ENCODE assay signal across 19 cellular contexts in genomic region chr6:134452901-134453300, GRCh38.
"Had no signal": no experiment of that assay in that cellular context is flagged by ENCODE, and none has a peak within 500 bp of the region (broad histone marks: within the 10 kb centered on the region; RNA-seq: fewer than 3 reads in every experiment).

No MANE protein-coding gene starts in this region.

- H3K27ac ChIP-seq: coronary artery, gastroesophageal sphincter, left ventricle myocardium inferior, lower lobe of right lung, neural progenitor cell, ovary, right atrium auricular region, sigmoid colon had no signal

- ATAC-seq: esophagus mucosa; gastroesophageal sphincter; lower lobe of right lung; natural killer cell treated with Interleukin-12 subunit alpha and Interleukin-12 subunit beta and Interleukin-15 and Interleukin-18, amount 100 ng/mL, for 72 hours had no signal

- H3K4me1 ChIP-seq: lower lobe of right lung, neural progenitor cell, right atrium auricular region, sigmoid colon had no signal

- H3K27ac Mint-ChIP-seq: natural killer cell treated with Interleukin-12 subunit alpha and Interleukin-12 subunit beta and Interleukin-15 and Interleukin-18, amount 100 ng/mL, for 72 hours; neural progenitor cell had no signal

- H3K27me3 ChIP-seq: gastroesophageal sphincter, neural progenitor cell, ovary, right atrium auricular region, sigmoid colon had no signal

- H3K36me3 ChIP-seq: gastroesophageal sphincter, left ventricle myocardium inferior, lower lobe of right lung, neural progenitor cell, ovary, right atrium auricular region, sigmoid colon had no signal

- H3K9me3 ChIP-seq: gastroesophageal sphincter, left ventricle myocardium inferior, lower lobe of right lung, ovary, right atrium auricular region, sigmoid colon had no signal

- H3K4me3 ChIP-seq: coronary artery, gastroesophageal sphincter, left ventricle myocardium inferior, lower lobe of right lung, neural progenitor cell, ovary, right atrium auricular region, sigmoid colon, skin epidermis had no signal

- H3K27me3 Mint-ChIP-seq: natural killer cell treated with Interleukin-12 subunit alpha and Interleukin-12 subunit beta and Interleukin-15 and Interleukin-18, amount 100 ng/mL, for 72 hours had no signal

- H3K9me3 Mint-ChIP-seq: natural killer cell treated with Interleukin-12 subunit alpha and Interleukin-12 subunit beta and Interleukin-15 and Interleukin-18, amount 100 ng/mL, for 72 hours; neural progenitor cell had no signal

- DNase-seq: effector CD4-positive, alpha-beta T cell; glutamatergic neuron; islet precursor cell; left ventricle myocardium inferior; lower lobe of right lung; mesenchymal stem cell; midbrain; nucleus accumbens; ovary; sigmoid colon; stimulated activated naive CD4-positive, alpha-beta T cell treated with Interleukin-2 at 50 U/mL for 16 hours; trophoblast cell had no signal

- H2AFZ ChIP-seq: neural progenitor cell had no signal

- H3K4me3 Mint-ChIP-seq: natural killer cell treated with Interleukin-12 subunit alpha and Interleukin-12 subunit beta and Interleukin-15 and Interleukin-18, amount 100 ng/mL, for 72 hours; neural progenitor cell had no signal

- H3K36me3 Mint-ChIP-seq: natural killer cell treated with Interleukin-12 subunit alpha and Interleukin-12 subunit beta and Interleukin-15 and Interleukin-18, amount 100 ng/mL, for 72 hours; neural progenitor cell had no signal

- H3K4me2 ChIP-seq: neural progenitor cell had no signal

- H3K9ac ChIP-seq: neural progenitor cell had no signal
